Comparison of ENCODE assay signal across 9 cellular contexts in the genomic region with DNA sequence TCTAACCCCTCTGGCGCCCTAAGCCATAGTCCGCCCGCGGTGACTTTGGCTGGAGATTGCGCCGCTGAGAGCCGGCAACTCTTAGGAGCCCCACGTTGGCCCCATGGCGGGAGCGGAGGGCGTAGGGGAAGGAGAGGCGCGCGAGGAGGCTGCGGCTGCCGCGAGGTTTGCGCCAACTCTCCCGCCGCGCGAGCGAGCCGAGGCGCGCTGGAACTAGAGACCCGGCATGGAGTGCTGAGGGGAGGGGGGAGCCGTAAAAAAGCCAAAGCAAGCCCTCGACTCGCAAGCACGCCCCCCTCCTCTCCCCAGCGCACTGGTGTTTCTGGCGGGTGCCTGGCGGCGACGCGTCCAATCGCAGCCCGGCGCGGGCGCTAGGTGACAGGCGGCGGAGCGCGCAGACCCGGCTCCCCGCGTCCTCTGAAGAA. TPM values are rescaled to one million over a fixed set of nuclear protein-coding genes. Genes with fewer than 3 reads are reported as not detected.
DNase-seq lines count a peak whose midpoint lies in the region; ATAC-seq and TF ChIP-seq lines count a peak whose summit lies in the region.
"Had no signal": no experiment of that assay in that cellular context is flagged by ENCODE, and none has a peak within 500 bp of the region (broad histone marks: within the 10 kb centered on the region; RNA-seq: fewer than 3 reads in every experiment).

A gene with protein sequence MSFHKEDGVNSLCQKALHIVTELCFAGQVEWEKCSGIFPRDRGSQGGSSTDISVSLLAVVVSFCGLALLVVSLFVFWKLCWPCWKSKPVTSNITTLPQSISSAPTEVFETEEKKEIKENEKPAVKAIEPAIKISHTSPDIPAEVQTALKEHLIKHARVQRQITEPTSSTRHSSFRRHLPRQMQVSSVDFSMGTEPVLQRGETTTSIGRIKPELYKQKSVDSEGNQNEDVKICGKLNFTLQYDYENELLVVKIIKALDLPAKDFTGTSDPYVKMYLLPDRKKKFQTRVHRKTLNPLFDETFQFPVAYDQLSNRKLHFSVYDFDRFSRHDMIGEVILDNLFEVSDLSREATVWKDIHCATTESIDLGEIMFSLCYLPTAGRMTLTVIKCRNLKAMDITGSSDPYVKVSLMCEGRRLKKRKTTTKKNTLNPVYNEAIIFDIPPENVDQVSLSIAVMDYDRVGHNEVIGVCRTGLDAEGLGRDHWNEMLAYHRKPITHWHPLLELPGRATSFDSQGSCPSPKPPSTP (minus strand): TSS at position 233 of the 425 bp plus-strand sequence. CDS start 297 bp downstream, outside the sequence.

- H3K9ac ChIP-seq in neuronal stem cell (ENCODE audit: low read depth, low read length, poor library complexity): peak within 1 kb of the TSS; percentile 78
- H3K9ac ChIP-seq: KMS-11 had no signal

- peak within 1 kb of the TSS; percentile 94 for H2AFZ ChIP-seq in neuronal stem cell (ENCODE audit: low read length)

- H3K23ac ChIP-seq in neuronal stem cell (ENCODE audit: low read depth, low read length, poor library complexity): peak within 1 kb of the TSS; percentile 81

- H3K4me3 ChIP-seq in neuronal stem cell (ENCODE audit: low read length in 2 of 2) (peak within 1 kb of the TSS; percentile 69 to 86), WERI-Rb-1 (ENCODE audit: low read depth, low read length) (no peak within 1 kb of the TSS), HAP-1 (no peak within 1 kb of the TSS)

- H3K27me3 ChIP-seq in neuronal stem cell (ENCODE audit: control insufficient read depth in 3 of 3, insufficient read depth in 3 of 3, low read depth in 1 of 3, low read length in 3 of 3): peaks cover 0 to 21% (median 8%) of the 10 kb centered on the region in 3 experiments
- H3K27me3 ChIP-seq in WERI-Rb-1 (ENCODE audit: insufficient read depth, low read depth, severe bottlenecking): peaks cover 85% of the 10 kb centered on the region
- no peaks in the 10 kb centered on the region for H3K27me3 ChIP-seq in HAP-1 (ENCODE audit: low read depth)

- peak within 1 kb of the TSS; percentile 89 for H3K18ac ChIP-seq in neuronal stem cell (ENCODE audit: low read length)

- no peaks in the 10 kb centered on the region for H3K79me1 ChIP-seq in neuronal stem cell (ENCODE audit: low read depth, low read length)

- no peak within 1 kb of the TSS for H2BK120ac ChIP-seq in neuronal stem cell (ENCODE audit: low read depth, low read length)

- peak within 1 kb of the TSS; percentile 86 for H3K4me2 ChIP-seq in neuronal stem cell (ENCODE audit: insufficient read depth, low read length, poor library complexity, severe bottlenecking)
- H3K4me2 ChIP-seq: KMS-11 had no signal

- H2AK5ac ChIP-seq in neuronal stem cell (ENCODE audit: low read depth, low read length): no peak within 1 kb of the TSS

- no peak within 1 kb of the TSS for H4K91ac ChIP-seq in neuronal stem cell (ENCODE audit: low read depth, low read length, poor library complexity)

- no peak for TF ChIP-seq CTCF in WERI-Rb-1 (IDR thresholded peaks at IDR 0.05; ENCODE audit: low read depth, low read length)

- H4K8ac ChIP-seq in neuronal stem cell (ENCODE audit: low read depth, low read length): no peak within 1 kb of the TSS

- no peak for ATAC-seq in GM21390 (IDR thresholded peaks at IDR 0.05; ENCODE audit: unreplicated experiment)

- DNase-seq in DMS153 (lab: John Stamatoyannopoulos, UW) (peak; percentile 50), NCI-H2171 (lab: John Stamatoyannopoulos, UW) (peak; percentile 12), erythroblast (lab: John Stamatoyannopoulos, UW) (peak; percentile 40 to 46), neuronal stem cell (ENCODE audit: low spot score) (peak; percentile 69), HK-2 (ENCODE audit: unreplicated experiment) (no peak), WERI-Rb-1 (no peak), HAP-1 (ENCODE audit: low spot score in 2 of 2) (no peak)

- H2BK12ac ChIP-seq in neuronal stem cell (ENCODE audit: low read length): no peak within 1 kb of the TSS

- H3K4ac ChIP-seq in neuronal stem cell (ENCODE audit: low read length): no peak within 1 kb of the TSS

- H3K27ac ChIP-seq in neuronal stem cell (replicated peaks; ENCODE audit: low read length) (no peak within 1 kb of the TSS), WERI-Rb-1 (no peak within 1 kb of the TSS)
- H3K27ac ChIP-seq: KMS-11 had no signal

- in situ Hi-C loops in HAP-1 (cut with MboI; ENCODE audit: low sequenced_read_pairs): no loop called here

- TF ChIP-seq POLR2A in erythroblast (IDR thresholded peaks at IDR 0.05; ENCODE audit: low read length): no peak

- no CpG with 5 or more reads among the region's 49 CpGs for WGBS in neuronal stem cell (ENCODE audit: extremely low coverage in 2 of 2, insufficient read length in 2 of 2, insufficient replicate concordance in 1 of 2), 2 donors

- no peaks in the 10 kb centered on the region for H3K9me3 ChIP-seq in neuronal stem cell (replicated peaks in 1 of 2; ENCODE audit: control insufficient read depth in 2 of 2, insufficient read depth in 1 of 2, low read depth in 1 of 2, low read length in 2 of 2)
- H3K9me3 ChIP-seq in WERI-Rb-1 (ENCODE audit: severe bottlenecking): peaks cover 12% of the 10 kb centered on the region
- H3K9me3 ChIP-seq in HAP-1: no peaks in the 10 kb centered on the region

- H2BK5ac ChIP-seq in neuronal stem cell (ENCODE audit: low read length): no peak within 1 kb of the TSS

- no peak within 1 kb of the TSS for H2BK15ac ChIP-seq in neuronal stem cell (ENCODE audit: low read length)

- H3K14ac ChIP-seq in neuronal stem cell (ENCODE audit: low read length): no peak within 1 kb of the TSS

- no peaks in the 10 kb centered on the region for H3K4me1 ChIP-seq in neuronal stem cell (ENCODE audit: control insufficient read depth in 2 of 2, insufficient read depth in 1 of 2, low read depth in 1 of 2, low read length in 2 of 2)
- H3K4me1 ChIP-seq in HAP-1: no peaks in the 10 kb centered on the region

- H3K36me3 ChIP-seq in neuronal stem cell (replicated peaks in 1 of 2; ENCODE audit: control insufficient read depth in 2 of 2, insufficient read depth in 2 of 2, low read length in 2 of 2): peaks cover 0 to 10% of the 10 kb centered on the region in 2 donors
- H3K36me3 ChIP-seq in WERI-Rb-1: no peaks in the 10 kb centered on the region
- no peaks in the 10 kb centered on the region for H3K36me3 ChIP-seq in HAP-1 (replicated peaks)

RNA-seq across cellular contexts. Expression of the gene that starts here (rescaled TPM):
- 0.32 TPM for polyA plus RNA-seq in neuronal stem cell (2013, experiment 1 of 2)
- polyA plus RNA-seq in neuronal stem cell (2013, experiment 2 of 2): 0.33 TPM

Comparison
In these comparisons a context has a peak if more than half of its experiments do, and no peak if none do; other contexts are left out.
1. DNase-seq: peak in DMS153 (single experiment), NCI-H2171 (single experiment), erythroblast (2 of 2) and neuronal stem cell (single experiment); none in HK-2 (single experiment), WERI-Rb-1 (single experiment) and HAP-1 (0 of 2).
2. H3K4me3 ChIP-seq: peak in neuronal stem cell (2 of 2); none in WERI-Rb-1 (single experiment) and HAP-1 (single experiment).